Comparison of ENCODE assay signal across 8 cellular contexts in the genomic region with DNA sequence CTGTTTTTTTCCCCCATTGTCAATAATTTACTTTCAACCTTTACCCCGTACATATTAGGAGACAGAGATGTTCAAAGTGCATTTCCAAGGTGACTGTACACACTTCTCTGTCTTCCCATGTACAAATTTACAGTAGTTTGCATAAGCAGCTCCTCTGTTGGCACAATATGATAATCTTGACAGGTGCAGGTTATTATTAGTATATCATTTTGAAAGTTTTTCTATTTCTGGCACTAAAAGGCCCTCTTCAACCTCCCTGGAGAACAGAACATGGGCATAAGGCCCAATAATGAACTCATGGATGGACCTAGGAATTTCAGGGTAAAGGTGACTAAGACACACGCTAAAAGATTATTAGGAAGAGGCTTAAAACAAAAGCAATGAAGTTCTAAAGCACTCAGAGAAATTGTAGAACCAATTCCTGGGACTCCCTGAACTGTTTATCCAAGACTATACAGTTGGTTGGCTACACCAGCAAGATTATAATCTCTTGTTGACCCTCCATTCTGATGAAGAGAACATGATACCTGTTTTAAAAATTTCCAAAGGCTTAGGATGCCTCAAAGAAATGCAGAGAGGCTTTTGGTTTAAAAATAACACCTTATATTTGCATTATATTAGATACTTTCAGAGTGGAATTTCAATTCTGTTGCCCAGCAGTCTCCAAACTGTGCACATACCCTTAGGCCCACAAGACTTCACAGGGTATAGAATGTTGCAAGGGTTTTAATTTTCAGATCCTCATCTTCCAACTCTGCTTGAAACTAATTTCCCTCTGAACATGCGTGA. TPM values are rescaled to one million over a fixed set of nuclear protein-coding genes. Genes with fewer than 3 reads are reported as not detected.
DNase-seq lines count a peak whose midpoint lies in the region; ATAC-seq and TF ChIP-seq lines count a peak whose summit lies in the region.

No MANE protein-coding gene starts in this region.

- H3K27me3 ChIP-seq in subcutaneous abdominal adipose tissue (ENCODE audit: control insufficient read depth in 5 of 5, insufficient read depth in 4 of 5, low read length in 5 of 5) = no peaks in the 10 kb centered on the region

- H3K4me3 Mint-ChIP-seq in CD14-positive monocyte = peak overlapping the region; percentile 88 to 91
- H3K4me3 Mint-ChIP-seq in immature natural killer cell = peak overlapping the region; percentile 87 to 91 (median 89)

- peaks cover 0 to 29% (median 22%) of the 10 kb centered on the region in 5 donors for H3K4me1 ChIP-seq in subcutaneous abdominal adipose tissue (ENCODE audit: control insufficient read depth in 5 of 5, insufficient read depth in 5 of 5, low read length in 5 of 5)

- peaks cover 0 to 2% (median 0%) of the 10 kb centered on the region in 3 donors for H3K27me3 Mint-ChIP-seq in CD14-positive monocyte (ENCODE audit: low read depth in 3 of 3)
- H3K27me3 Mint-ChIP-seq in immature natural killer cell (ENCODE audit: low read depth in 3 of 3) = peaks cover 11 to 17% (median 14%) of the 10 kb centered on the region in 3 donors

- peaks cover 16% of the 10 kb centered on the region for H3K4me1 Mint-ChIP-seq in CD14-positive monocyte
- H3K4me1 Mint-ChIP-seq in immature natural killer cell = peaks cover 22 to 28% of the 10 kb centered on the region in 2 donors

- DNase-seq in CD14-positive monocyte (ENCODE audit: low spot score) (no peak), immature natural killer cell (no peak), GDM1 (lab: John Stamatoyannopoulos, UW) (no peak), AG08396 (ENCODE audit: low spot score) (no peak), T1000 (lab: John Stamatoyannopoulos, UW) (no peak)
- DNase-seq in activated naive CD4-positive, alpha-beta T cell treated with anti-CD3 and anti-CD28 coated beads, Interleukin-2, amount 50 U/mL, for 72 hours (ENCODE audit: low spot score in 2 of 2) = no peak

- H3K9ac ChIP-seq in subcutaneous abdominal adipose tissue (ENCODE audit: low read length in 5 of 5) = peak overlapping the region; percentile 58 to 86 (median 71)

- no peaks in the 10 kb centered on the region for H3K36me3 ChIP-seq in subcutaneous abdominal adipose tissue (ENCODE audit: control insufficient read depth in 5 of 5, insufficient read depth in 5 of 5, low read length in 5 of 5)

- peak overlapping the region in 4 of 5 donors; percentile 73 to 83 (median 80) for H3K4me3 ChIP-seq in subcutaneous abdominal adipose tissue (ENCODE audit: low read depth in 1 of 5, low read length in 5 of 5)

- peak; percentile 19 for ATAC-seq in HG02588 (IDR thresholded peaks at IDR 0.05; ENCODE audit: unreplicated experiment)
- no peak for ATAC-seq in activated naive CD4-positive, alpha-beta T cell treated with anti-CD3 and anti-CD28 coated beads, Interleukin-2, amount 50 U/mL, for 72 hours

- H3K9me3 ChIP-seq in subcutaneous abdominal adipose tissue (ENCODE audit: control insufficient read depth in 5 of 5, low read length in 5 of 5) = no peaks in the 10 kb centered on the region

- intact Hi-C loops in CD14-positive monocyte (cut with micrococcal nuclease) = loop anchor here in 1 of 2 donors (10.0 kb wide), 2 partner anchors 117 to 483 kb away; a partner anchor contains a TSS

- H3K27ac Mint-ChIP-seq in CD14-positive monocyte (peak overlapping the region in 4 of 7 donors; percentile 58 to 98 (median 83)), immature natural killer cell (peak overlapping the region; percentile 73 to 91 (median 83))
- peak overlapping the region; percentile 96 to 98 for H3K27ac Mint-ChIP-seq in activated naive CD4-positive, alpha-beta T cell treated with anti-CD3 and anti-CD28 coated beads, Interleukin-2, amount 50 U/mL, for 72 hours

- no peaks in the 10 kb centered on the region for H3K36me3 Mint-ChIP-seq in CD14-positive monocyte
- peaks cover 7 to 30% of the 10 kb centered on the region in 2 donors for H3K36me3 Mint-ChIP-seq in activated naive CD4-positive, alpha-beta T cell treated with anti-CD3 and anti-CD28 coated beads, Interleukin-2, amount 50 U/mL, for 72 hours
- H3K36me3 Mint-ChIP-seq in immature natural killer cell = peaks cover 0 to 3% (median 0%) of the 10 kb centered on the region in 3 donors

- TF ChIP-seq CTCF in CD14-positive monocyte (IDR thresholded peaks at IDR 0.05) = no peak

- H3K27ac ChIP-seq in subcutaneous abdominal adipose tissue (ENCODE audit: low read depth, low read length) = peak overlapping the region; percentile 95

- H3K9me3 Mint-ChIP-seq in CD14-positive monocyte (no peaks in the 10 kb centered on the region), immature natural killer cell (no peaks in the 10 kb centered on the region)
- peaks cover 0 to 9% of the 10 kb centered on the region in 2 donors for H3K9me3 Mint-ChIP-seq in activated naive CD4-positive, alpha-beta T cell treated with anti-CD3 and anti-CD28 coated beads, Interleukin-2, amount 50 U/mL, for 72 hours

RNA-seq across cellular contexts. Expression of a gene that starts 1.1 kb away (rescaled TPM):
- polyA plus RNA-seq in CD14-positive monocyte (1 to 10 TPM; 6.7 to 7.6 TPM), immature natural killer cell (10 to 100 TPM in 2 of 3 donors, 1 to 10 TPM in 1; 4.6 to 17.8 (median 12.3) TPM)
- total RNA-seq in activated naive CD4-positive, alpha-beta T cell treated with anti-CD3 and anti-CD28 coated beads, Interleukin-2, amount 50 U/mL, for 72 hours = 10 to 100 TPM; 15.5 to 34.8 TPM
